Comparison of ENCODE assay signal across 16 cellular contexts in the genomic region with DNA sequence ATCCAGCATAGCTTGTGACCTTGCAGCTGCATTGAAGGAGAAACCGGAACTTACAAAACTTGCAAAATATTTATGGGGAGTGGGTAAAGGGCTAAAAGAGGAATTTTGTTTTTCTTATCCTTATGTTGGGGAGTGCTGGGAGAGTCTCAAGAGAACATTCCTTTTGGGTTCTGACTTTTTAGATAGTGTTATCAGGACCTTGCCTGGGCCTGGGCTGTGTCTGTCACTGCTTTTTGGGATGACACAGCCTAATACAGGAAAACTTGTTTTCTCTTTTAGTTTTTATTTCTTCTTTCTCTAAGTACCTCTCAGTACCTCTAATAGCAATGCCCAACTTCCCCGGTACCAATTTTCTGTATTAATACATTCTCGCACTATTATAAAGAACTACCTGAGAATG.
DNase-seq lines count a peak whose midpoint lies in the region; ATAC-seq, FAIRE-seq and TF ChIP-seq lines count a peak whose summit lies in the region.
"Had no signal": no experiment of that assay in that cellular context is flagged by ENCODE, and none has a peak within 500 bp of the region (broad histone marks: within the 10 kb centered on the region; RNA-seq: fewer than 3 reads in every experiment).

No MANE protein-coding gene starts in this region.

- H3K36me3 ChIP-seq in liver (ENCODE audit: control insufficient read depth in 4 of 4, insufficient read depth in 3 of 4, low read depth in 1 of 4, low read length in 3 of 4) = no peaks in the 10 kb centered on the region
- no peaks in the 10 kb centered on the region for H3K36me3 ChIP-seq in right lobe of liver
- H3K36me3 ChIP-seq: BLaER1 had no signal

- WGBS in liver = 89% methylated on average over 3 of the region's 3 CpGs
- 79% methylated on average over 3 of the region's 3 CpGs for WGBS in right lobe of liver (ENCODE audit: insufficient coverage, low coverage, low lambda C conversion rate, missing lambda C conversion rate)

- intact Hi-C loops in right lobe of liver (cut with DNase I) = no loop called here

- peaks cover 0 to 3% (median 0%) of the 10 kb centered on the region in 4 donors for H3K9me3 ChIP-seq in liver (ENCODE audit: control insufficient read depth in 4 of 4, low read length in 3 of 4)
- no peaks in the 10 kb centered on the region for H3K9me3 ChIP-seq in right lobe of liver

- H3K27me3 ChIP-seq in liver (ENCODE audit: control insufficient read depth in 4 of 4, insufficient read depth in 4 of 4, low read length in 3 of 4) (no peaks in the 10 kb centered on the region), right lobe of liver (no peaks in the 10 kb centered on the region)
- H3K27me3 ChIP-seq: BLaER1 had no signal

- H3K4me1 ChIP-seq in liver (ENCODE audit: control insufficient read depth in 4 of 4, insufficient read depth in 4 of 4, low read length in 3 of 4) (no peaks in the 10 kb centered on the region), right lobe of liver (no peaks in the 10 kb centered on the region)
- H3K4me1 ChIP-seq: BLaER1 had no signal

- TF ChIP-seq RAD21 in liver (IDR thresholded peaks at IDR 0.05) = no peak

- FAIRE-seq in GM12891 (lab: Jason Lieb, UNC) = no peak
- FAIRE-seq: H1, HepG2 had no signal

- TF ChIP-seq POLR2A in right lobe of liver (IDR thresholded peaks at IDR 0.05) (no peak), GM12891 (IDR thresholded peaks at IDR 0.05; ENCODE audit: low read depth, low read length) (no peak)

- no peak for TF ChIP-seq CTCF in liver (IDR thresholded peaks at IDR 0.05; ENCODE audit: low read depth, low read length, missing input control)
- no peak for TF ChIP-seq CTCF in right lobe of liver (IDR thresholded peaks at IDR 0.05)

- no peak overlapping the region for H3K9ac ChIP-seq in liver (ENCODE audit: low read depth in 1 of 2, low read length in 2 of 2)
- H3K9ac ChIP-seq: BLaER1 had no signal

- H3K27ac ChIP-seq in liver (ENCODE audit: low read depth in 1 of 2, low read length in 2 of 2) (no peak overlapping the region), right lobe of liver (no peak overlapping the region)
- H3K27ac ChIP-seq: BLaER1 had no signal

- DNase-seq in NOMO-1 treated with dmso at 0.1 percent for 144 hours (lab: John Stamatoyannopoulos, UW; ENCODE audit: unreplicated experiment) = peak; percentile 22
- DNase-seq in NOMO-1 treated with DMSO at 0.1 percent for 48 hours (lab: John Stamatoyannopoulos, UW; ENCODE audit: unreplicated experiment) = no peak
- no peak for DNase-seq in right lobe of liver
- DNase-seq in left kidney (ENCODE audit: low read depth, low spot score) = peak; percentile 10
- DNase-seq in GM12891 (ENCODE audit: insufficient read length, low spot score) = no peak
- DNase-seq: 8988T; CD4-positive, alpha-beta memory T cell; DMS153; DMS79; GDM1; H9 had no signal

- H3K4me3 ChIP-seq in liver (ENCODE audit: low read depth in 1 of 3, low read length in 3 of 3) = no peak overlapping the region
- no peak overlapping the region for H3K4me3 ChIP-seq in right lobe of liver
- H3K4me3 ChIP-seq: BLaER1 had no signal

- ATAC-seq in right lobe of liver (no peak), GM19467 (IDR thresholded peaks at IDR 0.05; ENCODE audit: unreplicated experiment) (no peak)
- ATAC-seq: HepG2 had no signal

TF ChIP-seq in liver, 16 proteins besides CTCF, POLR2A, EP300 and RAD21:
- TF ChIP-seq FOXA2 (IDR thresholded peaks at IDR 0.05) (no peak), NR2F2 (IDR thresholded peaks at IDR 0.05) (peak; percentile 33)

TF ChIP-seq in GM12891, 5 proteins besides CTCF, POLR2A, EP300 and RAD21:
- TF ChIP-seq POU2F2 (IDR thresholded peaks at IDR 0.05; ENCODE audit: low read depth, low read length) (no peak), TAF1 (IDR thresholded peaks at IDR 0.05; ENCODE audit: low read depth, low read length) (no peak), PAX5 (IDR thresholded peaks at IDR 0.05; ENCODE audit: insufficient read depth, low read length, severe bottlenecking) (no peak), SPI1 (IDR thresholded peaks at IDR 0.05; ENCODE audit: low read depth, low read length) (no peak), POLR2AphosphoS5 (IDR thresholded peaks at IDR 0.05; ENCODE audit: low read depth, low read length) (no peak)
TF ChIP-seq in GM12891: peak in this region for 0.

Comparison
In these comparisons a context has a peak if more than half of its experiments do, and no peak if none do; other contexts are left out.
1. DNase-seq: peak in NOMO-1 treated with dmso at 0.1 percent for 144 hours (single experiment) and left kidney (single experiment); none in NOMO-1 treated with DMSO at 0.1 percent for 48 hours (single experiment), right lobe of liver (0 of 3) and GM12891 (single experiment).